ENCODE assay signal across 15 cellular contexts in genomic region chr13:37960427-37960826, GRCh38.
DNase-seq lines count a peak whose midpoint lies in the region; ATAC-seq and TF ChIP-seq lines count a peak whose summit lies in the region.
"Had no signal": no experiment of that assay in that cellular context is flagged by ENCODE, and none has a peak within 500 bp of the region (broad histone marks: within the 10 kb centered on the region; RNA-seq: fewer than 3 reads in every experiment).

No MANE protein-coding gene starts in this region.

- TF ChIP-seq CTCF in Caco-2 (IDR thresholded peaks at IDR 0.05; ENCODE audit: insufficient read depth in 1 of 2, low read depth in 1 of 2, low read length in 1 of 2, severe bottlenecking in 1 of 2, unreplicated experiment in 1 of 2) = peak; percentile 33 to 40
- TF ChIP-seq CTCF in WERI-Rb-1 (IDR thresholded peaks at IDR 0.05; ENCODE audit: low read depth, low read length) = 0 out of 2 replicates have a peak, but pooled peaks have one; percentile 7
- no peak for TF ChIP-seq CTCF in CD14-positive monocyte (IDR thresholded peaks at IDR 0.05)

- no peak for ATAC-seq in GM21619 (IDR thresholded peaks at IDR 0.05; ENCODE audit: unreplicated experiment)
- ATAC-seq: activated CD4-positive, CD25-positive, alpha-beta regulatory T cell treated with anti-CD3 and anti-CD28 coated beads, Interleukin-2, amount 50 U/mL, for 24 hours; activated T-cell treated with anti-CD3 and anti-CD28 coated beads, Interleukin-2, amount 50 U/mL, for 4 hours; esophagus mucosa; right lobe of liver had no signal

- intact Hi-C loops in Caco-2 (cut with micrococcal nuclease; ENCODE audit: unreplicated experiment) = no loop called here
- intact Hi-C loops in CD14-positive monocyte (cut with micrococcal nuclease) = no loop called here

- peaks cover 7% of the 10 kb centered on the region for H3K27me3 Mint-ChIP-seq in Caco-2 (ENCODE audit: insufficient read depth, unreplicated experiment)
- H3K27me3 Mint-ChIP-seq in CD14-positive monocyte (ENCODE audit: low read depth in 3 of 3) = no peaks in the 10 kb centered on the region

- BruUV-seq in Caco-2 (replicated peaks; lab: Mats Ljungman, UMichigan) = no TSS peak

- peak in 1 of 2 experiments; percentile 14 for DNase-seq in Caco-2
- DNase-seq in HEK293T (ENCODE audit: extremely low spot score) = peak; percentile 9
- no peak for DNase-seq in WERI-Rb-1
- peak; percentile 10 for DNase-seq in iPS-NIHi7 (ENCODE audit: extremely low spot score)
- no peak for DNase-seq in activated CD8-positive, alpha-beta memory T cell treated with anti-CD3 and anti-CD28 coated beads for 24 hours
- no peak for DNase-seq in CD14-positive monocyte (ENCODE audit: low spot score)
- DNase-seq in stimulated activated CD4-positive, alpha-beta T cell treated with anti-CD3 and anti-CD28 coated beads, Interleukin-4, amount 100 ng/mL, for 4 hours = no peak
- DNase-seq: activated T-cell treated with anti-CD3 and anti-CD28 coated beads, Interleukin-2, amount 50 U/mL, for 4 hours; DMS153; Karpas-422; NCI-H446 treated with DMSO at 0.1 percent for 48 hours; right lobe of liver had no signal

- no peak overlapping the region for H3K27ac Mint-ChIP-seq in Caco-2 (ENCODE audit: unreplicated experiment)
- no peak overlapping the region for H3K27ac Mint-ChIP-seq in CD14-positive monocyte

- no peak overlapping the region for H3K27ac ChIP-seq in WERI-Rb-1
- H3K27ac ChIP-seq: right lobe of liver had no signal

- no peaks in the 10 kb centered on the region for H3K36me3 Mint-ChIP-seq in Caco-2 (ENCODE audit: insufficient read depth, unreplicated experiment)
- no peaks in the 10 kb centered on the region for H3K36me3 Mint-ChIP-seq in CD14-positive monocyte

- POLR2A ChIA-PET in Caco-2 (lab: Charles Lee) (no interaction called here), HEK293T (lab: Yijun Ruan, JAX) (no interaction called here)

- no peaks in the 10 kb centered on the region for H3K9me3 Mint-ChIP-seq in Caco-2 (ENCODE audit: unreplicated experiment)
- H3K9me3 Mint-ChIP-seq in CD14-positive monocyte = peaks cover 0 to 4% (median 0%) of the 10 kb centered on the region in 7 donors
- H3K9me3 Mint-ChIP-seq: activated T-cell treated with anti-CD3 and anti-CD28 coated beads, Interleukin-2, amount 50 U/mL, for 4 hours had no signal

- H3K4me3 Mint-ChIP-seq in Caco-2 (ENCODE audit: unreplicated experiment) = no peak overlapping the region
- H3K4me3 Mint-ChIP-seq in CD14-positive monocyte = no peak overlapping the region
- H3K4me3 Mint-ChIP-seq: activated T-cell treated with anti-CD3 and anti-CD28 coated beads, Interleukin-2, amount 50 U/mL, for 4 hours had no signal

- H3K27me3 ChIP-seq in Caco-2 (replicated peaks; ENCODE audit: control insufficient read depth, insufficient read depth, low read length) (no peaks in the 10 kb centered on the region), WERI-Rb-1 (ENCODE audit: insufficient read depth, low read depth, severe bottlenecking) (no peaks in the 10 kb centered on the region)
- H3K27me3 ChIP-seq: right lobe of liver had no signal

- H3K9me3 ChIP-seq in Caco-2 (no peaks in the 10 kb centered on the region; the same call in 1 of the 2 replicates), WERI-Rb-1 (ENCODE audit: severe bottlenecking) (no peaks in the 10 kb centered on the region)
- H3K9me3 ChIP-seq: right lobe of liver had no signal

- H3K36me3 ChIP-seq in Caco-2 (ENCODE audit: control insufficient read depth, insufficient read depth, low read length) (no peaks in the 10 kb centered on the region), WERI-Rb-1 (no peaks in the 10 kb centered on the region)
- H3K36me3 ChIP-seq: right lobe of liver had no signal

- CTCF ChIA-PET in Caco-2 (lab: Charles Lee) (interaction anchor here (0.7 kb wide), 1 partner anchor 617 kb away, joined by 3 read pairs; no protein-coding TSS in a partner anchor), HEK293T (lab: Yijun Ruan, JAX) (no interaction called here)

- no peaks in the 10 kb centered on the region for H3K4me1 Mint-ChIP-seq in Caco-2 (ENCODE audit: low read depth, unreplicated experiment)
- no peaks in the 10 kb centered on the region for H3K4me1 Mint-ChIP-seq in CD14-positive monocyte

- no peak overlapping the region for H3K4me3 ChIP-seq in Caco-2 (ENCODE audit: low read depth, low read length)
- no peak overlapping the region for H3K4me3 ChIP-seq in WERI-Rb-1 (ENCODE audit: low read depth, low read length)
- H3K4me3 ChIP-seq: right lobe of liver had no signal

- no peaks in the 10 kb centered on the region for H3K4me1 ChIP-seq in Caco-2
- H3K4me1 ChIP-seq: right lobe of liver had no signal

TF ChIP-seq in HEK293T, 16 proteins besides CTCF, POLR2A, EP300 and RAD21:
- TF ChIP-seq SP1 (IDR thresholded peaks at IDR 0.05) (no peak), FOXA1 (IDR thresholded peaks at IDR 0.05) (no peak), HDGF (IDR thresholded peaks at IDR 0.05; ENCODE audit: borderline replicate concordance) (no peak), CTBP1 (IDR thresholded peaks at IDR 0.05; ENCODE audit: borderline replicate concordance) (no peak), NFRKB (IDR thresholded peaks at IDR 0.05) (no peak), FOXM1 (IDR thresholded peaks at IDR 0.05; ENCODE audit: borderline replicate concordance) (no peak), TARDBP (IDR thresholded peaks at IDR 0.05) (no peak), SUZ12 (IDR thresholded peaks at IDR 0.05) (no peak), ARNT (IDR thresholded peaks at IDR 0.05) (no peak), LEF1 (IDR thresholded peaks at IDR 0.05; ENCODE audit: borderline replicate concordance) (no peak), ELF4 (IDR thresholded peaks at IDR 0.05) (no peak), PKNOX1 (IDR thresholded peaks at IDR 0.05) (no peak), ZNF384 (IDR thresholded peaks at IDR 0.05) (no peak), L3MBTL2 (conservative IDR thresholded peaks at IDR 0.05) (no peak), FOXK2 (IDR thresholded peaks at IDR 0.05) (no peak), BHLHE40 (IDR thresholded peaks at IDR 0.05; ENCODE audit: borderline replicate concordance) (no peak)

Comparison
In these comparisons a context has a peak if more than half of its experiments do, and no peak if none do; other contexts are left out.
1. DNase-seq: peak in HEK293T (single experiment) and iPS-NIHi7 (single experiment); none in WERI-Rb-1 (single experiment), activated CD8-positive, alpha-beta memory T cell treated with anti-CD3 and anti-CD28 coated beads for 24 hours (single experiment), CD14-positive monocyte (single experiment) and stimulated activated CD4-positive, alpha-beta T cell treated with anti-CD3 and anti-CD28 coated beads, Interleukin-4, amount 100 ng/mL, for 4 hours (0 of 2).